In genomic region chr22:28381427-28382167, GRCh38 we compare ENCODE assay signal across 18 cellular contexts.
A peak's percentile ranks its signal among the peaks of the same experiment; 100 is the strongest.
DNase-seq lines count a peak whose midpoint lies in the region; ATAC-seq and TF ChIP-seq lines count a peak whose summit lies in the region.
"Had no signal": no experiment of that assay in that cellular context is flagged by ENCODE, and none has a peak within 500 bp of the region (broad histone marks: within the 10 kb centered on the region; RNA-seq: fewer than 3 reads in every experiment).

No MANE protein-coding gene starts in this region.

- DNase-seq in EH (ENCODE audit: low read depth), result peak; percentile 68
- DNase-seq in NCI-H69 (lab: John Stamatoyannopoulos, UW), result peak; percentile 14
- DNase-seq in fibroblast of mammary gland (ENCODE audit: low read depth), result peak; percentile 15
- DNase-seq in stromal cell of bone marrow (ENCODE audit: low read depth), result peak; percentile 9
- no peak for DNase-seq in upper lobe of left lung
- no peak for DNase-seq in effector CD4-positive, alpha-beta T cell
- DNase-seq: activated CD4-positive, alpha-beta T cell treated with anti-CD3 and anti-CD28 coated beads, Interleukin-2, amount 50 U/mL, for 48 hours; activated naive CD8-positive, alpha-beta T cell treated with anti-CD3 and anti-CD28 coated beads, Interleukin-2, amount 10 ng/mL, durations not matched to agents 7 days and 5 days; foreskin keratinocyte; Kasumi-1; mucosa of descending colon; NCI-H1105 treated with DMSO at 0.1 percent for 48 hours; nucleus accumbens; right cardiac atrium; T-cell; WERI-Rb-1 had no signal

- ATAC-seq in HG03565 (IDR thresholded peaks at IDR 0.05; ENCODE audit: unreplicated experiment) (no peak), upper lobe of left lung (ENCODE audit: low FRiP score in 2 of 2) (no peak)
- ATAC-seq: foreskin keratinocyte, left lobe of liver, mucosa of descending colon, right cardiac atrium, T-cell had no signal

- TF ChIP-seq POLR2A in upper lobe of left lung (IDR thresholded peaks at IDR 0.05), result no peak

- no peak overlapping the region for H3K4me3 ChIP-seq in fibroblast of mammary gland (ENCODE audit: control insufficient read depth, low read depth, low read length)
- H3K4me3 ChIP-seq in upper lobe of left lung, result no peak overlapping the region
- H3K4me3 ChIP-seq: mucosa of descending colon had no signal

- peaks cover 0 to 22% (median 3%) of the 10 kb centered on the region in 4 donors for H3K4me1 ChIP-seq in upper lobe of left lung
- H3K4me1 ChIP-seq: foreskin keratinocyte had no signal

- no peak for TF ChIP-seq EP300 in upper lobe of left lung (IDR thresholded peaks at IDR 0.05)

- no peak overlapping the region for H3K27ac ChIP-seq in upper lobe of left lung
- H3K27ac ChIP-seq: foreskin keratinocyte, WERI-Rb-1 had no signal

- TF ChIP-seq CTCF in fibroblast of mammary gland (conservative IDR thresholded peaks at IDR 0.05; ENCODE audit: control insufficient read depth, insufficient read depth, low read depth, low read length), result no peak
- no peak for TF ChIP-seq CTCF in upper lobe of left lung (IDR thresholded peaks at IDR 0.05)

- H3K27me3 ChIP-seq in upper lobe of left lung, result no peaks in the 10 kb centered on the region
- H3K27me3 ChIP-seq: foreskin keratinocyte had no signal

- H3K36me3 ChIP-seq in upper lobe of left lung, result no peaks in the 10 kb centered on the region
- H3K36me3 ChIP-seq: WERI-Rb-1 had no signal

- H3K9me3 ChIP-seq in upper lobe of left lung, result no peaks in the 10 kb centered on the region
- H3K9me3 ChIP-seq: mucosa of descending colon had no signal

- WGBS in upper lobe of left lung, 2 donors, result 68 to 85% methylated on average over 3 of the region's 3 CpGs

Comparison
In these comparisons a context has a peak if more than half of its experiments do, and no peak if none do; other contexts are left out.
1. DNase-seq: peak in EH (single experiment), NCI-H69 (single experiment), fibroblast of mammary gland (single experiment) and stromal cell of bone marrow (single experiment); none in upper lobe of left lung (0 of 2) and effector CD4-positive, alpha-beta T cell (single experiment).